Comparison of ENCODE assay signal across 15 cellular contexts in the genomic region with DNA sequence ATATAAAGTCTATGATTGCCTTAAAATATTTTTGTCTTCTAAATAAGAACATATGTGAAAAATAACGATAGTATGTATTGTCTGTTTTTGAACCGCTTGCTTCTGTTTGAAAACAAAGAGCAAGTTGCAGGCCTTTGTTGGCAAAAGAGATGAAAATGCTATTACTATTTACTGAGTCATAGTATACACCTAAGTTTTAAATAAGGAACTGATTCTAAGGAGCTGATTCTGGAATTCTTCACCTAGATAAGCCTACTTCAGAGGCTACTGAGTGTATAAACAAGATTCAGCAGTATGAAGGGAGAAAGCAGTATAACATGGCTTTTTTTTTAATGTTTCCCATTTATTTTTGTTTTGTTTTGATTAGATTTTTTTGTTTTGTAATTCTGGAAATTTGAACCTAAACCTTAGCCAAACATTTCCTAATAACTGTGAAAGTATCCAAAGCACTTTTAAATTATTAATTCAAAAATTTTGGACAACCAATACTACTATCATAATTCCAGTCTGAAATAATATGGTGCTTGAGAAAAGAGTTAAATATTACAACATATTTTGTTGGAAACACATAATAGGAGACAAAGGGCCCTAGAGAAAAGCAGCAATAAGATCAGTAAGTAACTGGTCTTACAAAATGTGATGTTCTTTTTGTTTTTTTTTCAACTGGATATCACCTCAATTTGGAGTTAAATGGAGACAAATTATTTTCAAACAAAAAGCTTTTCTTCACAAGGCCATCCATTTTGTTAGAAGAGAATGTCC. TPM values are rescaled to one million over a fixed set of nuclear protein-coding genes. Genes with fewer than 3 reads are reported as not detected.
DNase-seq lines count a peak whose midpoint lies in the region; ATAC-seq and TF ChIP-seq lines count a peak whose summit lies in the region.
"Had no signal": no experiment of that assay in that cellular context is flagged by ENCODE, and none has a peak within 500 bp of the region (broad histone marks: within the 10 kb centered on the region; RNA-seq: fewer than 3 reads in every experiment).

No MANE protein-coding gene starts in this region.

- 65% methylated on average over 2 of the region's 2 CpGs for WGBS in mammary epithelial cell (ENCODE audit: low coverage, missing lambda C conversion rate)
- 65% methylated on average over 2 of the region's 2 CpGs for WGBS in hepatocyte (ENCODE audit: low lambda C conversion rate, missing lambda C conversion rate)
- WGBS in neuronal stem cell (ENCODE audit: extremely low coverage in 2 of 2, insufficient read length in 2 of 2, insufficient replicate concordance in 1 of 2), 2 donors, result no CpG with 5 or more reads among the region's 2 CpGs

- CTCF ChIA-PET in mammary epithelial cell (lab: Charles Lee; ENCODE audit: low non-redundant PET), result no interaction called here

- H2AK5ac ChIP-seq in neuronal stem cell (ENCODE audit: low read depth, low read length), result no peak overlapping the region

- H2BK12ac ChIP-seq in neuronal stem cell (ENCODE audit: low read length), result no peak overlapping the region

- no peak overlapping the region for H3K14ac ChIP-seq in neuronal stem cell (ENCODE audit: low read length)

- H3K36me3 Mint-ChIP-seq in activated T-cell treated with anti-CD3 and anti-CD28 coated beads, Interleukin-2, amount 50 U/mL, for 4 hours (ENCODE audit: insufficient read depth), result peaks cover 44% of the 10 kb centered on the region

- H3K27me3 Mint-ChIP-seq in activated T-cell treated with anti-CD3 and anti-CD28 coated beads, Interleukin-2, amount 50 U/mL, for 4 hours (ENCODE audit: low read depth), result no peaks in the 10 kb centered on the region
- H3K27me3 Mint-ChIP-seq: naive thymus-derived CD8-positive, alpha-beta T cell had no signal

- no peak overlapping the region for H2BK120ac ChIP-seq in neuronal stem cell (ENCODE audit: low read depth, low read length)

- no peak overlapping the region for H2BK15ac ChIP-seq in neuronal stem cell (ENCODE audit: low read length)

- H3K79me2 ChIP-seq in mammary epithelial cell (ENCODE audit: insufficient read depth, low read length), result peaks cover 57% of the 10 kb centered on the region
- peaks cover 9% of the 10 kb centered on the region for H3K79me2 ChIP-seq in hepatocyte

- no peaks in the 10 kb centered on the region for H3K27me3 ChIP-seq in mammary epithelial cell (ENCODE audit: insufficient read depth, low read length)
- no peaks in the 10 kb centered on the region for H3K27me3 ChIP-seq in hepatocyte
- H3K27me3 ChIP-seq in upper lobe of right lung, result no peaks in the 10 kb centered on the region
- no peaks in the 10 kb centered on the region for H3K27me3 ChIP-seq in neuronal stem cell (ENCODE audit: control insufficient read depth in 3 of 3, insufficient read depth in 3 of 3, low read depth in 1 of 3, low read length in 3 of 3)
- H3K27me3 ChIP-seq: BLaER1 had no signal

- H3K23ac ChIP-seq in neuronal stem cell (ENCODE audit: low read depth, low read length, poor library complexity), result no peak overlapping the region

- DNase-seq in NCI-H2227 treated with DMSO at 0.1 percent for 48 hours (lab: John Stamatoyannopoulos, UW) (peak; percentile 20), mammary epithelial cell (peak; percentile 33), hepatocyte (ENCODE audit: low spot score) (no peak), upper lobe of right lung (no peak), neuronal stem cell (ENCODE audit: low spot score) (no peak)
- no peak for DNase-seq in stimulated activated CD4-positive, alpha-beta T cell treated with anti-CD3 and anti-CD28 coated beads, Interleukin-1b, Interleukin-23, amount 100 ng/mL, for 48 hours
- no peak for DNase-seq in activated T-cell treated with anti-CD3 and anti-CD28 coated beads, Interleukin-2, amount 50 U/mL, for 4 hours
- DNase-seq: activated CD4-positive, CD25-positive, alpha-beta regulatory T cell treated with anti-CD3 and anti-CD28 coated beads, Interleukin-2, amount 50 U/mL, for 72 hours; amygdala; glutamatergic neuron; Kasumi-1; mesendoderm; naive thymus-derived CD8-positive, alpha-beta T cell; stimulated activated CD4-positive, alpha-beta T cell treated with anti-CD3 and anti-CD28 coated beads, Interleukin-4, amount 100 ng/mL, for 24 hours had no signal

- H3K4ac ChIP-seq in neuronal stem cell (ENCODE audit: low read length), result no peak overlapping the region

- H3K4me3 Mint-ChIP-seq in activated T-cell treated with anti-CD3 and anti-CD28 coated beads, Interleukin-2, amount 50 U/mL, for 4 hours, result no peak overlapping the region
- H3K4me3 Mint-ChIP-seq: naive thymus-derived CD8-positive, alpha-beta T cell had no signal

- no peak for ATAC-seq in upper lobe of right lung
- ATAC-seq in activated T-cell treated with anti-CD3 and anti-CD28 coated beads, Interleukin-2, amount 50 U/mL, for 4 hours, result no peak
- ATAC-seq: naive thymus-derived CD8-positive, alpha-beta T cell had no signal

- H3K27ac ChIP-seq in mammary epithelial cell (ENCODE audit: insufficient read depth, low read depth, low read length) (peak overlapping the region; percentile 42), hepatocyte (peak overlapping the region; percentile 25), upper lobe of right lung (peak overlapping the region; percentile 28), neuronal stem cell (replicated peaks; ENCODE audit: low read length) (no peak overlapping the region)
- H3K27ac ChIP-seq: BLaER1 had no signal

- no peak overlapping the region for H3K4me3 ChIP-seq in mammary epithelial cell (replicated peaks in 1 of 3; ENCODE audit: insufficient read depth in 1 of 3, low read depth in 2 of 3, low read length in 3 of 3)
- no peak overlapping the region for H3K4me3 ChIP-seq in hepatocyte
- no peak overlapping the region for H3K4me3 ChIP-seq in upper lobe of right lung
- no peak overlapping the region for H3K4me3 ChIP-seq in neuronal stem cell (ENCODE audit: low read length in 2 of 2)
- H3K4me3 ChIP-seq: BLaER1 had no signal

- in situ Hi-C loops in mammary epithelial cell (cut with MboI; ENCODE audit: low sequenced_read_pairs in 2 of 2), result no loop called here

- intact Hi-C loops in mammary epithelial cell (cut with micrococcal nuclease) (no loop called here), upper lobe of right lung (cut with DNase I) (no loop called here)

- H3K9me3 Mint-ChIP-seq in activated T-cell treated with anti-CD3 and anti-CD28 coated beads, Interleukin-2, amount 50 U/mL, for 4 hours, result no peaks in the 10 kb centered on the region
- H3K9me3 Mint-ChIP-seq: naive thymus-derived CD8-positive, alpha-beta T cell had no signal

- peaks cover 22% of the 10 kb centered on the region for H3K4me1 Mint-ChIP-seq in activated T-cell treated with anti-CD3 and anti-CD28 coated beads, Interleukin-2, amount 50 U/mL, for 4 hours (ENCODE audit: low read depth)

- H3K9ac ChIP-seq in mammary epithelial cell (ENCODE audit: insufficient read depth, low read length) (no peak overlapping the region), neuronal stem cell (ENCODE audit: low read depth, low read length, poor library complexity) (no peak overlapping the region)
- H3K9ac ChIP-seq: BLaER1 had no signal

- no TSS peak for BruUV-seq in mammary epithelial cell (replicated peaks; lab: Mats Ljungman, UMichigan)

- no peaks in the 10 kb centered on the region for H4K20me1 ChIP-seq in mammary epithelial cell (ENCODE audit: insufficient read depth, low read length)
- no peaks in the 10 kb centered on the region for H4K20me1 ChIP-seq in hepatocyte (ENCODE audit: insufficient read depth, poor library complexity, severe bottlenecking)

- no peaks in the 10 kb centered on the region for H3K36me3 ChIP-seq in mammary epithelial cell (ENCODE audit: insufficient read depth, low read length)
- no peaks in the 10 kb centered on the region for H3K36me3 ChIP-seq in hepatocyte (replicated peaks; ENCODE audit: insufficient read depth, low read depth)
- no peaks in the 10 kb centered on the region for H3K36me3 ChIP-seq in upper lobe of right lung
- peaks cover 0 to 21% of the 10 kb centered on the region in 2 donors for H3K36me3 ChIP-seq in neuronal stem cell (replicated peaks in 1 of 2; ENCODE audit: control insufficient read depth in 2 of 2, insufficient read depth in 2 of 2, low read length in 2 of 2)

- H4K8ac ChIP-seq in neuronal stem cell (ENCODE audit: low read depth, low read length), result no peak overlapping the region

- TF ChIP-seq CTCF in mammary epithelial cell (conservative IDR thresholded peaks at IDR 0.05 in 1 of 2, IDR thresholded peaks at IDR 0.05 in 1 of 2; ENCODE audit: extremely low read depth in 1 of 2, insufficient read depth in 1 of 2, low read depth in 1 of 2, low read length in 2 of 2), result no peak
- TF ChIP-seq CTCF in hepatocyte (IDR thresholded peaks at IDR 0.05; ENCODE audit: poor library complexity), result no peak
- TF ChIP-seq CTCF in upper lobe of right lung (IDR thresholded peaks at IDR 0.05), result no peak

- H2BK5ac ChIP-seq in neuronal stem cell (ENCODE audit: low read length), result no peak overlapping the region

- H3K18ac ChIP-seq in neuronal stem cell (ENCODE audit: low read length), result no peak overlapping the region

- H3K9me3 ChIP-seq in mammary epithelial cell (replicated peaks; ENCODE audit: insufficient read depth, low read length) (no peaks in the 10 kb centered on the region), hepatocyte (ENCODE audit: low read depth) (no peaks in the 10 kb centered on the region), upper lobe of right lung (no peaks in the 10 kb centered on the region), neuronal stem cell (replicated peaks in 1 of 2; ENCODE audit: control insufficient read depth in 2 of 2, insufficient read depth in 1 of 2, low read depth in 1 of 2, low read length in 2 of 2) (no peaks in the 10 kb centered on the region)
- H3K9me3 ChIP-seq: BLaER1 had no signal

- H2AFZ ChIP-seq in mammary epithelial cell (ENCODE audit: low read depth, low read length) (no peak overlapping the region), hepatocyte (no peak overlapping the region), neuronal stem cell (ENCODE audit: low read length) (no peak overlapping the region)

- H4K91ac ChIP-seq in neuronal stem cell (ENCODE audit: low read depth, low read length, poor library complexity), result no peak overlapping the region

- peak overlapping the region; percentile 41 for H3K4me2 ChIP-seq in mammary epithelial cell (ENCODE audit: insufficient read depth, low read depth, low read length)
- H3K4me2 ChIP-seq in hepatocyte, result no peak overlapping the region
- H3K4me2 ChIP-seq in neuronal stem cell (ENCODE audit: insufficient read depth, low read length, poor library complexity, severe bottlenecking), result no peak overlapping the region
- H3K4me2 ChIP-seq: BLaER1 had no signal

- dilution Hi-C loops in mammary epithelial cell (cut with HindIII; ENCODE audit: low sequenced_read_pairs), result no loop called here

- H3K9me2 ChIP-seq in hepatocyte (replicated peaks; ENCODE audit: insufficient read depth), result no peaks in the 10 kb centered on the region

- H3K4me1 ChIP-seq in mammary epithelial cell (ENCODE audit: insufficient read depth, low read length) (no peaks in the 10 kb centered on the region), hepatocyte (ENCODE audit: insufficient read depth) (peaks cover 8% of the 10 kb centered on the region), upper lobe of right lung (peaks cover 14% of the 10 kb centered on the region), neuronal stem cell (ENCODE audit: control insufficient read depth in 2 of 2, insufficient read depth in 1 of 2, low read depth in 1 of 2, low read length in 2 of 2) (no peaks in the 10 kb centered on the region)
- H3K4me1 ChIP-seq: BLaER1 had no signal

- H3K79me1 ChIP-seq in neuronal stem cell (ENCODE audit: low read depth, low read length), result no peaks in the 10 kb centered on the region

RNA-seq across cellular contexts. Expression of a gene that starts 20.9 kb away (rescaled TPM):
- total RNA-seq in mammary epithelial cell, result 10 to 100 TPM; 16.0 to 18.2 TPM
- 4.8 TPM for polyA plus RNA-seq in mammary epithelial cell
- 2.7 TPM for polyA minus RNA-seq in mammary epithelial cell
- total RNA-seq in hepatocyte, result 17.7 and 21.3 TPM in 2 replicates
- polyA plus RNA-seq in hepatocyte, result 5.2 and 6.7 TPM in 2 replicates
- total RNA-seq in upper lobe of right lung, result 14.8 TPM
- 10.0 TPM for polyA plus RNA-seq in neuronal stem cell (2013, experiment 1 of 2)
- polyA plus RNA-seq in neuronal stem cell (2013, experiment 2 of 2), result 10.2 TPM
- 10 to 100 TPM; 24.5 to 27.7 (median 26.5) TPM for total RNA-seq in activated T-cell treated with anti-CD3 and anti-CD28 coated beads, Interleukin-2, amount 50 U/mL, for 4 hours

Comparison
In these comparisons a context has a peak if more than half of its experiments do, and no peak if none do; other contexts are left out.
1. DNase-seq: peak in NCI-H2227 treated with DMSO at 0.1 percent for 48 hours (single experiment) and mammary epithelial cell (single experiment); none in hepatocyte (single experiment), upper lobe of right lung (single experiment), stimulated activated CD4-positive, alpha-beta T cell treated with anti-CD3 and anti-CD28 coated beads, Interleukin-1b, Interleukin-23, amount 100 ng/mL, for 48 hours (single experiment), neuronal stem cell (single experiment) and activated T-cell treated with anti-CD3 and anti-CD28 coated beads, Interleukin-2, amount 50 U/mL, for 4 hours (single experiment).